25 cellular contexts compared by ENCODE assay signal in genomic region chr18:30775629-30776028, GRCh38.
"Had no signal": no experiment of that assay in that cellular context is flagged by ENCODE, and none has a peak within 500 bp of the region (broad histone marks: within the 10 kb centered on the region; RNA-seq: fewer than 3 reads in every experiment).

No MANE protein-coding gene starts in this region.

- H3K4me1 ChIP-seq: left ventricle myocardium inferior, lower lobe of right lung, pancreas, right lobe of liver, suprapubic skin, transverse colon, upper lobe of right lung, uterus had no signal

- H3K27me3 Mint-ChIP-seq: effector memory CD8-positive, alpha-beta T cell; stimulated activated naive CD8-positive, alpha-beta T cell treated with anti-CD3 and anti-CD28 coated beads, Interleukin-15, amount 100 ng/mL, for 72 hours had no signal

- DNase-seq: cortex of kidney; effector memory CD8-positive, alpha-beta T cell; hypothalamus; immature natural killer cell; islet precursor cell; kidney glomerular epithelial cell; left colon; left ventricle myocardium inferior; lower lobe of right lung; natural killer cell; pancreas; retina; right lobe of liver; small intestine; stimulated activated CD4-positive, alpha-beta T cell treated with anti-CD3 and anti-CD28 coated beads, Interleukin-15, amount 100 ng/mL, for 24 hours; stimulated activated CD4-positive, alpha-beta T cell treated with anti-CD3 and anti-CD28 coated beads, Interleukin-2, amount 100 ng/mL, for 48 hours; stimulated activated CD8-positive, alpha-beta memory T cell treated with anti-CD3 and anti-CD28 coated beads, Interleukin-4, amount 100 ng/mL, for 48 hours; stimulated activated naive CD4-positive, alpha-beta T cell; stimulated activated naive CD8-positive, alpha-beta T cell treated with anti-CD3 and anti-CD28 coated beads, Interleukin-15, amount 100 ng/mL, for 72 hours; transverse colon; upper lobe of right lung; uterus had no signal

- FAIRE-seq: frontal cortex, pancreas, small intestine had no signal

- H3K4me3 Mint-ChIP-seq: effector memory CD8-positive, alpha-beta T cell; immature natural killer cell; natural killer cell; stimulated activated naive CD8-positive, alpha-beta T cell treated with anti-CD3 and anti-CD28 coated beads, Interleukin-15, amount 100 ng/mL, for 72 hours had no signal

- H3K27ac ChIP-seq: left ventricle myocardium inferior, lower lobe of right lung, neutrophil, pancreas, right lobe of liver, suprapubic skin, transverse colon, upper lobe of right lung, uterus had no signal

- H3K27me3 ChIP-seq: neutrophil, pancreas, right lobe of liver, suprapubic skin, transverse colon, upper lobe of right lung, uterus had no signal

- H3K9me3 ChIP-seq: neutrophil, pancreas, right lobe of liver, suprapubic skin, upper lobe of right lung, uterus had no signal

- H3K4me1 Mint-ChIP-seq: immature natural killer cell; natural killer cell; stimulated activated naive CD8-positive, alpha-beta T cell treated with anti-CD3 and anti-CD28 coated beads, Interleukin-15, amount 100 ng/mL, for 72 hours had no signal

- H3K4me3 ChIP-seq: left ventricle myocardium inferior, lower lobe of right lung, pancreas, right lobe of liver, suprapubic skin, transverse colon, upper lobe of right lung, uterus had no signal

- H3K27ac Mint-ChIP-seq: effector memory CD8-positive, alpha-beta T cell; immature natural killer cell; natural killer cell had no signal

- H3K36me3 Mint-ChIP-seq: immature natural killer cell, natural killer cell had no signal

- ATAC-seq: effector memory CD8-positive, alpha-beta T cell; left colon; lower lobe of right lung; natural killer cell; pancreas; right lobe of liver; stimulated activated naive CD8-positive, alpha-beta T cell treated with anti-CD3 and anti-CD28 coated beads, Interleukin-15, amount 100 ng/mL, for 72 hours; upper lobe of right lung had no signal

- H3K36me3 ChIP-seq: left ventricle myocardium inferior, lower lobe of right lung, neutrophil, pancreas, right lobe of liver, suprapubic skin, transverse colon, upper lobe of right lung, uterus had no signal
